8 cellular contexts compared by ENCODE assay signal in genomic region chr5:119411291-119411934, GRCh38. TPM values are rescaled to one million over a fixed set of nuclear protein-coding genes. Genes with fewer than 3 reads are reported as not detected.
A peak's percentile ranks its signal among the peaks of the same experiment; 100 is the strongest.
DNase-seq lines count a peak whose midpoint lies in the region; ATAC-seq, FAIRE-seq and TF ChIP-seq lines count a peak whose summit lies in the region.

No MANE protein-coding gene starts in this region.

- H3K9me3 ChIP-seq in lung (ENCODE audit: control insufficient read depth in 2 of 2, insufficient read depth in 1 of 2, low read length in 1 of 2), result no peaks in the 10 kb centered on the region

- H3K4me1 Mint-ChIP-seq in brain, result peaks cover 31% of the 10 kb centered on the region

- no peaks in the 10 kb centered on the region for H3K36me3 ChIP-seq in BJ (ENCODE audit: control insufficient read depth, insufficient read depth, low read length)
- no peaks in the 10 kb centered on the region for H3K36me3 ChIP-seq in lung (ENCODE audit: control insufficient read depth in 2 of 2, insufficient read depth in 2 of 2, low read length in 2 of 2)

- H3K4me3 Mint-ChIP-seq in brain, result peak overlapping the region; percentile 85 to 96 (median 93)

- ATAC-seq in lung (ENCODE audit: insufficient read depth, low FRiP score) (peak; percentile 31), GM18870 (IDR thresholded peaks at IDR 0.05; ENCODE audit: unreplicated experiment) (no peak), GM19351 (IDR thresholded peaks at IDR 0.05; ENCODE audit: unreplicated experiment) (no peak)

- H3K27me3 ChIP-seq in BJ (ENCODE audit: control insufficient read depth, insufficient read depth, low read length) (0 out of 2 replicates have a peak, but pooled peaks cover 1% of the 10 kb centered on the region), lung (ENCODE audit: control insufficient read depth, insufficient read depth) (no peaks in the 10 kb centered on the region)

- CTCF ChIA-PET in BJ (lab: Yijun Ruan, JAX), result interaction anchor here (0.6 to 5.6 kb wide), 60 partner anchors 10 to 627 kb away, joined by 3 to 77 read pairs (median 5); partner anchors contain the start of genes DMXL1, DTWD2 and TNFAIP8

- H3K4me3 ChIP-seq in BJ (ENCODE audit: low read depth, low read length) (peak overlapping the region; percentile 38), lung (no peak overlapping the region)

- FAIRE-seq in HTR-8/SVneo (lab: Jason Lieb, UNC), result no peak

- H3K27me3 Mint-ChIP-seq in brain, result peaks cover 2% of the 10 kb centered on the region

- TF ChIP-seq CTCF in BJ (IDR thresholded peaks at IDR 0.05; ENCODE audit: insufficient read depth, low read depth, low read length) (no peak), brain (conservative IDR thresholded peaks at IDR 0.05) (no peak), lung (IDR thresholded peaks at IDR 0.05; ENCODE audit: control extremely low read depth, extremely low read depth) (no peak)

- POLR2A ChIA-PET in BJ (lab: Charles Lee), result interaction anchor here (0.6 to 1.1 kb wide), 2 partner anchors 232 to 423 kb away, joined by 3 read pairs; partner anchors contain the start of gene DTWD2

- WGBS in lung, 2 donors, result 33 to 40% methylated on average over 9 of the region's 9 CpGs

- H3K4me1 ChIP-seq in lung (ENCODE audit: control insufficient read depth in 2 of 2, insufficient read depth in 2 of 2, low read length in 2 of 2), result no peaks in the 10 kb centered on the region

- no peaks in the 10 kb centered on the region for H3K36me3 Mint-ChIP-seq in brain

- peak overlapping the region; percentile 34 to 64 for H3K27ac ChIP-seq in lung (ENCODE audit: low read depth in 1 of 2, low read length in 1 of 2)

- DNase-seq in BJ (ENCODE audit: low read depth) (no peak), HTR-8/SVneo (ENCODE audit: insufficient read length, low spot score) (peak; percentile 35), lung (ENCODE audit: low spot score) (no peak), NCI-H146 treated with DMSO at 0.1 percent for 48 hours (lab: John Stamatoyannopoulos, UW; ENCODE audit: unreplicated experiment) (no peak), DMS 273 treated with DMSO at 0.1 percent for 48 hours (lab: John Stamatoyannopoulos, UW) (no peak)

- no peaks in the 10 kb centered on the region for H3K9me3 Mint-ChIP-seq in brain

- H3K27ac Mint-ChIP-seq in brain, result peak overlapping the region; percentile 84 to 97 (median 93)

RNA-seq across cellular contexts. Expression of gene HSD17B4, which starts 40.9 kb away (rescaled TPM):
- polyA plus RNA-seq in BJ (2011; rRNA removed) (77.2 and 107 TPM in 2 replicates), brain (ENCODE audit: insufficient read depth, low read depth, low replicate concordance) (105 TPM), lung (100 to 1,000 TPM; 348 to 367 TPM)
- 69.1 and 70.9 TPM in 2 replicates for polyA minus RNA-seq in BJ (2011; rRNA and poly(A)+ RNA removed)
- total RNA-seq in lung, result 100 to 1,000 TPM; 329 to 371 TPM

RNA-seq across cellular contexts. Expression of gene TNFAIP8, which starts 55.6 kb away (rescaled TPM):
- polyA plus RNA-seq in BJ (2011; rRNA removed) (11.3 and 17.0 TPM in 2 replicates), brain (ENCODE audit: insufficient read depth, low read depth, low replicate concordance) (8.9 TPM), lung (10 to 100 TPM; 11.5 to 58.9 TPM)
- polyA minus RNA-seq in BJ (2011; rRNA and poly(A)+ RNA removed), result 4.4 and 6.4 TPM in 2 replicates
- 10 to 100 TPM; 18.5 to 52.6 TPM for total RNA-seq in lung
